Comparison of ENCODE assay signal across 11 cellular contexts in the genomic region with DNA sequence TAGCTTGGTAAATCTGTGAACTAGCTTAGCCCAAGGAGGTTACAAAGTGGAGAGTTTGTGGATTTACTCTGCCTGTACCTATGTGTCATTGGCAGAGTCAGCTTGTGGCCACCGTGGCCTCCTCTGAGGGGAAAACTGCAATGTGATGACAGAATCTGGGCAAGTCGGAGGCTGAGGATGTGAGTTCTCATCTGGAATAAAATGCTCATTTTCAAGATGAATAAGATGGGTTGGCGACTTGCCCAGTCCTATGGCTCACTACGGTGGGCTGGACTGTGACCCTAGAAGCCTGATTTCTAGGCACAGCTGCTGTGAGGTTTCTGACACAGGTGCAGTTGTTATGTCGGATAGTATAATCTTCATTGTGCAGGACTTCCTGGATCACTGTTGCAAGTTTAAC.
DNase-seq lines count a peak whose midpoint lies in the region; ATAC-seq and TF ChIP-seq lines count a peak whose summit lies in the region.
"Had no signal": no experiment of that assay in that cellular context is flagged by ENCODE, and none has a peak within 500 bp of the region (broad histone marks: within the 10 kb centered on the region; RNA-seq: fewer than 3 reads in every experiment).

No MANE protein-coding gene starts in this region.

- no peak for TF ChIP-seq CTCF in choroid plexus epithelial cell (conservative IDR thresholded peaks at IDR 0.05; ENCODE audit: low read depth, low read length)

- ATAC-seq in GM18861 (IDR thresholded peaks at IDR 0.05; ENCODE audit: unreplicated experiment) = no peak
- no peak for ATAC-seq in HG03457 (IDR thresholded peaks at IDR 0.05; ENCODE audit: unreplicated experiment)

- H3K4me3 ChIP-seq in choroid plexus epithelial cell (ENCODE audit: low read depth, low read length) = no peak overlapping the region

- DNase-seq in GM04503 (ENCODE audit: low read depth) (peak; percentile 28), M059J (ENCODE audit: low read depth) (peak; percentile 62), choroid plexus epithelial cell (ENCODE audit: low read depth) (peak; percentile 79), NCI-H526 treated with DMSO at 0.1 percent for 48 hours (lab: John Stamatoyannopoulos, UW) (no peak)
- peak; percentile 27 to 39 for DNase-seq in stimulated activated CD4-positive, alpha-beta T cell treated with anti-CD3 and anti-CD28 coated beads, Interleukin-2, amount 100 ng/mL, for 48 hours
- DNase-seq: activated B cell treated with CpG ODN at 0.5 μM for 24 hours, KG1, kidney glomerular epithelial cell, SHP77 had no signal
